In genomic region chr11:66579017-66579606, GRCh38 we compare ENCODE assay signal across 8 cellular contexts. TPM values are rescaled to one million over a fixed set of nuclear protein-coding genes. Genes with fewer than 3 reads are reported as not detected.
DNase-seq lines count a peak whose midpoint lies in the region; ATAC-seq, FAIRE-seq and TF ChIP-seq lines count a peak whose summit lies in the region.

No MANE protein-coding gene starts in this region.

- H3K9me3 ChIP-seq in SJCRH30 (replicated peaks) (no peaks in the 10 kb centered on the region), pancreas (no peaks in the 10 kb centered on the region), tibial artery (no peaks in the 10 kb centered on the region)

- no peak overlapping the region for H3K27ac ChIP-seq in C4-2B
- no peak overlapping the region for H3K27ac ChIP-seq in SJCRH30
- H3K27ac ChIP-seq in pancreas: no peak overlapping the region
- no peak overlapping the region for H3K27ac ChIP-seq in tibial artery

- intact Hi-C loops in pancreas (cut with DNase I) (loop anchor here in 1 of 3 donors (2.0 kb wide), 1 partner anchor 100 kb away; no protein-coding TSS in a partner anchor), tibial artery (cut with DNase I; ENCODE audit: low total_unique reads) (loop anchor here (2.0 kb wide), 1 partner anchor 102 kb away; no protein-coding TSS in a partner anchor)

- H3K36me3 ChIP-seq in SJCRH30 (no peaks in the 10 kb centered on the region), pancreas (no peaks in the 10 kb centered on the region), tibial artery (no peaks in the 10 kb centered on the region)

- H3K27me3 ChIP-seq in SJCRH30 (0 out of 2 replicates have a peak, but pooled peaks cover 3% of the 10 kb centered on the region), pancreas (no peaks in the 10 kb centered on the region), tibial artery (no peaks in the 10 kb centered on the region)

- TF ChIP-seq CTCF in C4-2B (conservative IDR thresholded peaks at IDR 0.05): peak; percentile 87
- TF ChIP-seq CTCF in pancreas (IDR thresholded peaks at IDR 0.05): peak; percentile 54 to 76 (median 72)
- TF ChIP-seq CTCF in tibial artery (IDR thresholded peaks at IDR 0.05): peak; percentile 78 to 89

- whole genome bisulfite sequencing in pancreas, 2 donors: 16 to 18% methylated on average over 25 of the region's 25 CpGs

- no peak for FAIRE-seq in pancreas (lab: Jason Lieb, UNC)

- ATAC-seq in pancreas (peak; percentile 85 to 99 (median 96)), HG03520 (IDR thresholded peaks at IDR 0.05; ENCODE audit: unreplicated experiment) (no peak)

- H3K4me1 ChIP-seq in SJCRH30 (no peaks in the 10 kb centered on the region), pancreas (no peaks in the 10 kb centered on the region), tibial artery (peaks cover 0 to 6% (median 2%) of the 10 kb centered on the region in 4 donors)

- H3K4me3 ChIP-seq in SJCRH30: no peak overlapping the region
- no peak overlapping the region for H3K4me3 ChIP-seq in pancreas
- peak overlapping the region in 1 of 2 donors; percentile 10 for H3K4me3 ChIP-seq in tibial artery

- peak; percentile 83 for DNase-seq in HT-29 (ENCODE audit: low spot score)
- peak; percentile 55 to 78 for DNase-seq in SJCRH30
- peak; percentile 48 to 68 (median 64) for DNase-seq in activated naive CD4-positive, alpha-beta T cell (lab: John Stamatoyannopoulos, UW)
- DNase-seq in germinal center (ENCODE audit: low spot score): peak; percentile 86
- peak; percentile 63 to 93 (median 78) for DNase-seq in pancreas
- peak; percentile 64 to 88 for DNase-seq in tibial artery

RNA-seq across cellular contexts. Expression of gene CTSF, which starts 10.7 kb away (rescaled TPM):
- total RNA-seq in HT-29 (2014; rRNA removed; shearing (Covaris generic)): not detected in 2 replicates
- 4.5 and 5.2 TPM in 2 replicates for total RNA-seq in SJCRH30 (2014; rRNA removed; shearing (Covaris generic))
- 10 to 100 TPM; 10.6 to 31.4 (median 19.9) TPM for total RNA-seq in pancreas
- 10 to 100 TPM; 14.8 to 43.2 TPM for polyA plus RNA-seq in pancreas

RNA-seq across cellular contexts. Expression of gene CCDC87, which starts 13.8 kb away (rescaled TPM):
- total RNA-seq in HT-29 (2014; rRNA removed; shearing (Covaris generic)): 0.79 and 1.3 TPM in 2 replicates
- total RNA-seq in SJCRH30 (2014; rRNA removed; shearing (Covaris generic)): 0.23 and 0.43 TPM in 2 replicates
- under 1 TPM; 0.20 to 0.38 (median 0.32) TPM for total RNA-seq in pancreas
- polyA plus RNA-seq in pancreas: under 1 TPM; 0.15 to 0.40 TPM

RNA-seq across cellular contexts. Expression of gene CCS, which starts 13.9 kb away (rescaled TPM):
- total RNA-seq in HT-29 (2014; rRNA removed; shearing (Covaris generic)): 43.5 and 45.5 TPM in 2 replicates
- total RNA-seq in SJCRH30 (2014; rRNA removed; shearing (Covaris generic)): 10.3 and 15.3 TPM in 2 replicates
- 10 to 100 TPM; 16.9 to 31.7 (median 17.5) TPM for total RNA-seq in pancreas
- 100 to 1,000 TPM; 114 to 125 TPM for polyA plus RNA-seq in pancreas

RNA-seq across cellular contexts. Expression of gene ACTN3, which starts 32.4 kb away (rescaled TPM):
- total RNA-seq in HT-29 (2014; rRNA removed; shearing (Covaris generic)): not detected in 2 replicates
- not detected in 2 replicates for total RNA-seq in SJCRH30 (2014; rRNA removed; shearing (Covaris generic))
- under 1 TPM in 1 of 6 donors, not detected in 5; 0.15 TPM for total RNA-seq in pancreas
- polyA plus RNA-seq in pancreas: under 1 TPM in 1 of 2 donors, not detected in 1; 0.05 TPM

RNA-seq across cellular contexts. Expression of gene ZDHHC24, which starts 33.3 kb away (rescaled TPM):
- total RNA-seq in HT-29 (2014; rRNA removed; shearing (Covaris generic)): 28.1 and 35.0 TPM in 2 replicates
- total RNA-seq in SJCRH30 (2014; rRNA removed; shearing (Covaris generic)): 2.6 and 3.1 TPM in 2 replicates
- total RNA-seq in pancreas: 10 to 100 TPM in 2 of 6 donors, 1 to 10 TPM in 4; 7.0 to 11.4 (median 8.3) TPM
- polyA plus RNA-seq in pancreas: 1 to 10 TPM; 7.0 to 7.5 TPM
